Comparison of ENCODE assay signal across 1 cellular context in genomic region chr5:141320225-141321169, GRCh38.
TF ChIP-seq lines count a peak whose summit lies in the region.

TAF7 (minus strand) TSS chr5:141320784; CDS start chr5:141320044, 740 bp downstream.

TF ChIP-seq in HepG2, 621 proteins besides CTCF, POLR2A, EP300 and RAD21 (continued from another document and continues in another):
- TF ChIP-seq THAP7 (CRISPR knock-in tag; IDR thresholded peaks at IDR 0.05), result peak; percentile 36; the same call in 1 of the 2 replicates
- no peak for TF ChIP-seq ZNF720 (CRISPR knock-in tag; IDR thresholded peaks at IDR 0.05)
- peak; percentile 17; the same call in 1 of the 2 replicates for TF ChIP-seq ZIK1 (CRISPR knock-in tag; IDR thresholded peaks at IDR 0.05; ENCODE audit: borderline replicate concordance, low read depth)
- TF ChIP-seq ZNF121 (CRISPR knock-in tag; IDR thresholded peaks at IDR 0.05), result no peak
- no peak for TF ChIP-seq ZSCAN25 (CRISPR knock-in tag; IDR thresholded peaks at IDR 0.05)
- no peak for TF ChIP-seq SRF (IDR thresholded peaks at IDR 0.05; ENCODE audit: low read depth, low read length)
- TF ChIP-seq DMTF1 (CRISPR knock-in tag; IDR thresholded peaks at IDR 0.05), result peak; percentile 91; the same call in 1 of the 2 replicates
- TF ChIP-seq MYC (CRISPR knock-in tag; IDR thresholded peaks at IDR 0.05; ENCODE audit: borderline replicate concordance), result peak; percentile 52; the same call in 1 of the 2 replicates
- no peak for TF ChIP-seq TAF15 (IDR thresholded peaks at IDR 0.05; ENCODE audit: low read depth, low read length, poor library complexity, severe bottlenecking)
- TF ChIP-seq STAT5B (CRISPR knock-in tag; IDR thresholded peaks at IDR 0.05), result no peak
- TF ChIP-seq USF2 (IDR thresholded peaks at IDR 0.05; ENCODE audit: low read depth, low read length), result no peak
- peak; percentile 49; the same call in 1 of the 2 replicates for TF ChIP-seq USF2 (CRISPR knock-in tag; IDR thresholded peaks at IDR 0.05; ENCODE audit: borderline replicate concordance)
- peak; percentile 72 for TF ChIP-seq MAZ (IDR thresholded peaks at IDR 0.05; ENCODE audit: borderline replicate concordance, low read depth, low read length)
- peak; percentile 81 for TF ChIP-seq MAZ (CRISPR knock-in tag; IDR thresholded peaks at IDR 0.05; ENCODE audit: low read depth)
- TF ChIP-seq CCDC6 (CRISPR knock-in tag; IDR thresholded peaks at IDR 0.05), result no peak; the same call in 1 of the 2 replicates
- TF ChIP-seq BHLHE40 (IDR thresholded peaks at IDR 0.05; ENCODE audit: low read length), result no peak
- no peak for TF ChIP-seq CEBPB (IDR thresholded peaks at IDR 0.05; ENCODE audit: borderline replicate concordance, low read depth, low read length)
- peak; percentile 30; the same call in 1 of the 2 replicates for TF ChIP-seq HOXA3 (CRISPR knock-in tag; IDR thresholded peaks at IDR 0.05)
- TF ChIP-seq ZNF570 (CRISPR knock-in tag; IDR thresholded peaks at IDR 0.05; ENCODE audit: borderline replicate concordance), result 0 out of 2 replicates have a peak, but pooled peaks have one; percentile 56
- 0 out of 2 replicates have a peak, but pooled peaks have one; percentile 46 for TF ChIP-seq ZBED4 (CRISPR knock-in tag; IDR thresholded peaks at IDR 0.05; ENCODE audit: borderline replicate concordance)
- no peak for TF ChIP-seq RFXAP (CRISPR knock-in tag; IDR thresholded peaks at IDR 0.05; ENCODE audit: borderline replicate concordance)
- no peak for TF ChIP-seq TCF7L2 (IDR thresholded peaks at IDR 0.05; ENCODE audit: low read depth, low read length)
- no peak for TF ChIP-seq SSRP1 (CRISPR knock-in tag; IDR thresholded peaks at IDR 0.05)
- TF ChIP-seq RERE (CRISPR knock-in tag; IDR thresholded peaks at IDR 0.05; ENCODE audit: low read depth), result no peak
- TF ChIP-seq NCOA2 (CRISPR knock-in tag; IDR thresholded peaks at IDR 0.05), result no peak; the same call in 1 of the 2 replicates
- no peak for TF ChIP-seq KDM1A (CRISPR knock-in tag; IDR thresholded peaks at IDR 0.05)
- no peak for TF ChIP-seq ZFP36 (IDR thresholded peaks at IDR 0.05; ENCODE audit: borderline replicate concordance, low read depth, low read length, partially characterized antibody)
- TF ChIP-seq MATR3 (CRISPR knock-in tag; IDR thresholded peaks at IDR 0.05), result no peak
- no peak; the same call in 1 of the 2 replicates for TF ChIP-seq EHMT2 (IDR thresholded peaks at IDR 0.05; ENCODE audit: borderline replicate concordance, low read depth, low read length)
- TF ChIP-seq KDM5B (CRISPR knock-in tag; IDR thresholded peaks at IDR 0.05; ENCODE audit: borderline replicate concordance), result peak; percentile 87
- peak; percentile 26; the same call in 1 of the 3 replicates for TF ChIP-seq MXI1 (IDR thresholded peaks at IDR 0.05; ENCODE audit: borderline replicate concordance, low read depth, low read length)
- 0 out of 2 replicates have a peak, but pooled peaks have one; percentile 47 for TF ChIP-seq AHDC1 (CRISPR knock-in tag; IDR thresholded peaks at IDR 0.05; ENCODE audit: borderline replicate concordance)
- no peak for TF ChIP-seq MED13 (CRISPR knock-in tag; IDR thresholded peaks at IDR 0.05)
- 0 out of 2 replicates have a peak, but pooled peaks have one; percentile 66 for TF ChIP-seq ZNF691 (CRISPR knock-in tag; IDR thresholded peaks at IDR 0.05; ENCODE audit: borderline replicate concordance, low read depth)
- TF ChIP-seq GFI1 (CRISPR knock-in tag; IDR thresholded peaks at IDR 0.05; ENCODE audit: borderline replicate concordance), result no peak; the same call in 1 of the 2 replicates
- TF ChIP-seq KLF11 (CRISPR knock-in tag; IDR thresholded peaks at IDR 0.05), result no peak
- 0 out of 2 replicates have a peak, but pooled peaks have one; percentile 93 for TF ChIP-seq EEA1 (CRISPR knock-in tag; IDR thresholded peaks at IDR 0.05; ENCODE audit: borderline replicate concordance)
- 0 out of 2 replicates have a peak, but pooled peaks have one; percentile 13 for TF ChIP-seq NKX3-1 (CRISPR knock-in tag; IDR thresholded peaks at IDR 0.05)
